ENCODE assay signal across 8 cellular contexts in the genomic region with DNA sequence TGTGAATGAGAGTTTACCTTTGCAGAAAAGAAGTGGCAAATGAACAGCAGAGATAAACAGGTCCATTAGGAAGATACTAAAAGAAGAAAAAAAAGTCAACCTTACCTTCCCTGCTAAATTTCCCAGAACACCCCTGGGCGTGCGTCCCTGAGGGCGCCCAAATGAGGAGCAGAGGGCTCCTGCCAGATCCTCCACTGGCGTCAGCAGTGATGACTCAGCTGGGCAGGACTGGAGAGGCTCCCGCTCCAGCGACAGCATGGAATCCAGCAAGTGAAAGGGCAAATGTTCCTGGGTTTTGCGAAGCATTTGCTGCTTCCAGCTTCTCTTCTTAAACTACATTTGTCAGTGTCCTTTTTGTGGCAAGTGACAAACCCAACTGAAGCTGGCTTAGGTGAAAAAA.
DNase-seq lines count a peak whose midpoint lies in the region; ATAC-seq, FAIRE-seq and TF ChIP-seq lines count a peak whose summit lies in the region.
"Not testable (repeated sequence)": the region's sequence is repeated elsewhere in the genome, so short reads cannot be mapped to it uniquely, and the experiment has no call there.

No MANE protein-coding gene starts in this region.

- WGBS in GM23248 (ENCODE audit: low coverage in 1 of 2, low lambda C conversion rate in 2 of 2, missing lambda C conversion rate in 2 of 2), 2 experiments: 0 to 1% methylated on average over 6 to 7 of the region's 7 CpGs
- 60 to 67% methylated on average over 4 to 7 of the region's 7 CpGs for WGBS in sigmoid colon, 2 donors

- H3K4me2 ChIP-seq in GM23248 (ENCODE audit: unreplicated experiment): not testable (repeated sequence)

- H3K79me2 ChIP-seq in GM23248 (ENCODE audit: insufficient read depth): not testable (repeated sequence)

- not testable (repeated sequence) for H3K9me2 ChIP-seq in GM23248 (ENCODE audit: insufficient read depth)

- not testable (repeated sequence) for H3K36me3 ChIP-seq in GM23248 (ENCODE audit: low read depth); RWPE2 (ENCODE audit: low read depth); colonic mucosa; sigmoid colon

- in situ Hi-C loops in ACHN (cut with HindIII; ENCODE audit: low pct_ligation_motif_present, low pct_unique_long_range_greater_than_20kb, low sequenced_read_pairs); GM23248 (cut with MboI): not testable (repeated sequence)

- not testable (repeated sequence) for H3K27me3 ChIP-seq in GM23248 (replicated peaks; ENCODE audit: insufficient read depth); RWPE2 (ENCODE audit: insufficient read depth, poor library complexity, severe bottlenecking); colonic mucosa; sigmoid colon

- H3K27ac ChIP-seq in GM23248; RWPE2 (ENCODE audit: poor library complexity, severe bottlenecking); colonic mucosa: not testable (repeated sequence)
- H3K27ac ChIP-seq in sigmoid colon: peak overlapping the region in 3 of 4 donors; percentile 42 to 53 (median 50)

- H2AFZ ChIP-seq in GM23248: not testable (repeated sequence)

- H3K4me3 ChIP-seq in GM23248; RWPE2 (ENCODE audit: severe bottlenecking); colonic mucosa; sigmoid colon: not testable (repeated sequence)

- peak; percentile 71 for ATAC-seq in RWPE2 (ENCODE audit: low read depth)
- peak; percentile 88 to 94 for ATAC-seq in left cardiac atrium

- not testable (repeated sequence) for H4K20me1 ChIP-seq in GM23248 (ENCODE audit: insufficient read depth)

- not testable (repeated sequence) for TF ChIP-seq EP300 in sigmoid colon (IDR thresholded peaks at IDR 0.05)

- intact Hi-C loops in colonic mucosa (cut with DNase I); left cardiac atrium (cut with DNase I); sigmoid colon (cut with DNase I): not testable (repeated sequence)

- H3K4me1 ChIP-seq in GM23248 (ENCODE audit: insufficient read depth); RWPE2 (ENCODE audit: insufficient read depth, poor library complexity, severe bottlenecking); colonic mucosa; sigmoid colon: not testable (repeated sequence)

- not testable (repeated sequence) for H3K9me3 ChIP-seq in GM23248 (ENCODE audit: low read depth); RWPE2 (ENCODE audit: severe bottlenecking); colonic mucosa; sigmoid colon

- peak; percentile 90 for FAIRE-seq in urothelium cell line (lab: Jason Lieb, UNC)

- peak; percentile 58 for DNase-seq in ACHN
- DNase-seq in GM23248: peak; percentile 55
- DNase-seq in RWPE2 (ENCODE audit: low spot score); urothelium cell line (ENCODE audit: low spot score): not testable (repeated sequence)
- DNase-seq in colonic mucosa: peak; percentile 21
- peak; percentile 56 for DNase-seq in left cardiac atrium
- DNase-seq in midbrain (lab: John Stamatoyannopoulos, UW): peak; percentile 5
- DNase-seq in sigmoid colon: peak; percentile 89

- TF ChIP-seq POLR2A in sigmoid colon (IDR thresholded peaks at IDR 0.05): not testable (repeated sequence)

- H3F3A ChIP-seq in GM23248 (ENCODE audit: insufficient read depth): not testable (repeated sequence)

- not testable (repeated sequence) for TF ChIP-seq CTCF in RWPE2 (IDR thresholded peaks at IDR 0.05; ENCODE audit: poor library complexity, severe bottlenecking); colonic mucosa (IDR thresholded peaks at IDR 0.05); sigmoid colon (IDR thresholded peaks at IDR 0.05)

- not testable (repeated sequence) for H3K9ac ChIP-seq in GM23248; colonic mucosa (ENCODE audit: low read depth in 2 of 2, low read length in 2 of 2)
